In the genomic region with DNA sequence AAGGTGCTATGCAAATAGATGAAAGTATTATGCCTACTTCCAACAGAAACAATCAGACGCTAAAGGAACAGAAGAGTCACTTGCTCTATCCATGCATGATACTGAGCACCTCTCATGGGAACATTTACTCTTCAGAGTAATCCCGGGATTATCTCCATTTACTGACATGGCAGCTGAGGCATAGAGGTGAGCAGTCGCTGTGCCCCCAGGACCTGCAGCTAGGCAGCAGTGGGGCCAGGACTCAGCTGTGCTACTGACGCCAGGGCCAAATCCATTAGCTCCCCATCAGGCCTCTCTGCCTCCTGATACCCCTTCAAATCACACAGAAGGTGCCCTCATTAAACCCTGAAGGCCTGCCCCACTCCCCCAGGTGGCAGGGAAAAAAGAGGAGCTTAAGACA, we compare ENCODE assay signal across 20 cellular contexts. TPM values are rescaled to one million over a fixed set of nuclear protein-coding genes. Genes with fewer than 3 reads are reported as not detected.
DNase-seq lines count a peak whose midpoint lies in the region; ATAC-seq and TF ChIP-seq lines count a peak whose summit lies in the region.
"Had no signal": no experiment of that assay in that cellular context is flagged by ENCODE, and none has a peak within 500 bp of the region (broad histone marks: within the 10 kb centered on the region; RNA-seq: fewer than 3 reads in every experiment).

No MANE protein-coding gene starts in this region.

- H3K27me3 Mint-ChIP-seq in CD4-positive, CD25-positive, alpha-beta regulatory T cell = no peaks in the 10 kb centered on the region
- H3K27me3 Mint-ChIP-seq in neural progenitor cell (ENCODE audit: insufficient read depth, low read depth) = peaks cover 6% of the 10 kb centered on the region
- H3K27me3 Mint-ChIP-seq: T-cell had no signal

- H3K27ac Mint-ChIP-seq in CD4-positive, CD25-positive, alpha-beta regulatory T cell = peak overlapping the region in 2 of 3 donors; percentile 44 to 71
- H3K27ac Mint-ChIP-seq in neural progenitor cell = no peak overlapping the region
- H3K27ac Mint-ChIP-seq: T-cell had no signal

- H3K9me3 ChIP-seq in CD4-positive, CD25-positive, alpha-beta regulatory T cell (ENCODE audit: control insufficient read depth in 2 of 2, low read length in 2 of 2) = no peaks in the 10 kb centered on the region
- H3K9me3 ChIP-seq in Karpas-422 (ENCODE audit: low read length) (no peaks in the 10 kb centered on the region), neural progenitor cell (ENCODE audit: low read depth) (no peaks in the 10 kb centered on the region)
- H3K9me3 ChIP-seq: A549 had no signal

- H4K20me1 ChIP-seq in Karpas-422 (ENCODE audit: insufficient read depth, low read depth, low read length) (no peaks in the 10 kb centered on the region), neural progenitor cell (ENCODE audit: low read depth) (no peaks in the 10 kb centered on the region)

- peaks cover 10% of the 10 kb centered on the region for H3K36me3 Mint-ChIP-seq in CD4-positive, CD25-positive, alpha-beta regulatory T cell
- peaks cover 7% of the 10 kb centered on the region for H3K36me3 Mint-ChIP-seq in neural progenitor cell

- H2AFZ ChIP-seq in Karpas-422 (ENCODE audit: low read length) = no peak overlapping the region
- no peak overlapping the region for H2AFZ ChIP-seq in neural progenitor cell (replicated peaks)

- H3K4me2 ChIP-seq in Karpas-422 (ENCODE audit: low read depth, low read length, poor library complexity, severe bottlenecking) (peak overlapping the region; percentile 72), neural progenitor cell (peak overlapping the region; percentile 6)
- H3K4me2 ChIP-seq: A549 had no signal

- ATAC-seq in CD4-positive, CD25-positive, alpha-beta regulatory T cell (ENCODE audit: low read depth in 2 of 2) = no peak
- ATAC-seq in HG03039 (IDR thresholded peaks at IDR 0.05; ENCODE audit: unreplicated experiment) = no peak
- ATAC-seq: A549, PC-3, T-cell had no signal

- H3K4me1 Mint-ChIP-seq in CD4-positive, CD25-positive, alpha-beta regulatory T cell = peaks cover 5 to 9% (median 7%) of the 10 kb centered on the region in 4 donors
- H3K4me1 Mint-ChIP-seq in neural progenitor cell = peaks cover 17% of the 10 kb centered on the region

- H3K79me2 ChIP-seq in Karpas-422 (ENCODE audit: low read length) (peaks cover 45% of the 10 kb centered on the region), neural progenitor cell (ENCODE audit: low read depth) (no peaks in the 10 kb centered on the region)

- DNase-seq in CD4-positive, CD25-positive, alpha-beta regulatory T cell = no peak
- no peak for DNase-seq in Karpas-422
- DNase-seq in RWPE1 (ENCODE audit: low spot score) = no peak
- peak; percentile 24 for DNase-seq in neural progenitor cell (ENCODE audit: low spot score)
- DNase-seq in DMS153 treated with DMSO at 0.1 percent for 48 hours (lab: John Stamatoyannopoulos, UW; ENCODE audit: unreplicated experiment) = no peak
- DNase-seq in SHP77 (lab: John Stamatoyannopoulos, UW) = no peak
- DNase-seq: DMS53, HCEC 1CT, KG1, NCI-H1048, NCI-H1436 treated with DMSO at 0.1 percent for 48 hours, NCI-H2029 treated with DMSO at 0.1 percent for 48 hours, NCI-H226, NCI-H69, PC-3, T-cell had no signal

- H3K9me2 ChIP-seq in Karpas-422 (replicated peaks; ENCODE audit: insufficient read depth, low read length) = no peaks in the 10 kb centered on the region

- POLR2A ChIA-PET in RWPE1 (lab: Yijun Ruan, JAX; ENCODE audit: low non-redundant PET) = no interaction called here

- no peaks in the 10 kb centered on the region for H3K9me3 Mint-ChIP-seq in CD4-positive, CD25-positive, alpha-beta regulatory T cell
- H3K9me3 Mint-ChIP-seq in neural progenitor cell = no peaks in the 10 kb centered on the region
- H3K9me3 Mint-ChIP-seq: T-cell had no signal

- H3K4me3 Mint-ChIP-seq in CD4-positive, CD25-positive, alpha-beta regulatory T cell = no peak overlapping the region
- no peak overlapping the region for H3K4me3 Mint-ChIP-seq in neural progenitor cell
- H3K4me3 Mint-ChIP-seq: T-cell had no signal

- H3F3A ChIP-seq in neural progenitor cell (ENCODE audit: low read depth) = no peaks in the 10 kb centered on the region

- no peak overlapping the region for H3K27ac ChIP-seq in CD4-positive, CD25-positive, alpha-beta regulatory T cell (ENCODE audit: insufficient read depth, low read length, poor library complexity, severe bottlenecking)
- H3K27ac ChIP-seq in Karpas-422 (ENCODE audit: low read length) (peak overlapping the region; percentile 94), RWPE1 (peak overlapping the region; percentile 58), neural progenitor cell (no peak overlapping the region)
- H3K27ac ChIP-seq: A549, C4-2B, SK-N-MC had no signal

- H3K27me3 ChIP-seq in CD4-positive, CD25-positive, alpha-beta regulatory T cell (ENCODE audit: control insufficient read depth, insufficient read depth, low read length) = no peaks in the 10 kb centered on the region
- no peaks in the 10 kb centered on the region for H3K27me3 ChIP-seq in Karpas-422 (ENCODE audit: low read length)
- H3K27me3 ChIP-seq in neural progenitor cell = no peaks in the 10 kb centered on the region

- TF ChIP-seq CTCF in RWPE1 (conservative IDR thresholded peaks at IDR 0.05; ENCODE audit: low read depth) (no peak), neural progenitor cell (IDR thresholded peaks at IDR 0.05) (no peak)

- H3K4me1 ChIP-seq in CD4-positive, CD25-positive, alpha-beta regulatory T cell (ENCODE audit: control insufficient read depth, insufficient read depth, low read length, poor library complexity, severe bottlenecking) = no peaks in the 10 kb centered on the region
- H3K4me1 ChIP-seq in Karpas-422 (ENCODE audit: low read length) (peaks cover 46% of the 10 kb centered on the region), neural progenitor cell (peaks cover 8% of the 10 kb centered on the region)

- no peak overlapping the region for H3K4me3 ChIP-seq in CD4-positive, CD25-positive, alpha-beta regulatory T cell (ENCODE audit: low read depth, low read length)
- H3K4me3 ChIP-seq in Karpas-422 (ENCODE audit: low read length) = peak overlapping the region; percentile 25; the same call in 1 of the 2 replicates
- H3K4me3 ChIP-seq in neural progenitor cell = no peak overlapping the region
- H3K4me3 ChIP-seq: A549, SK-N-MC had no signal

- H3K9ac ChIP-seq in Karpas-422 (ENCODE audit: low read length) (peak overlapping the region; percentile 35), neural progenitor cell (no peak overlapping the region)

- H3K36me3 ChIP-seq in CD4-positive, CD25-positive, alpha-beta regulatory T cell (ENCODE audit: control insufficient read depth, insufficient read depth, low read length) = no peaks in the 10 kb centered on the region
- H3K36me3 ChIP-seq in Karpas-422 (ENCODE audit: insufficient read depth, low read length) (no peaks in the 10 kb centered on the region), neural progenitor cell (no peaks in the 10 kb centered on the region)

- CTCF ChIA-PET in RWPE1 (lab: Yijun Ruan, JAX) = no interaction called here

RNA-seq across cellular contexts. Expression of a gene that starts 51.9 kb away (rescaled TPM):
- 12.0 TPM for total RNA-seq in CD4-positive, CD25-positive, alpha-beta regulatory T cell
- 1 to 10 TPM; 3.2 to 4.5 (median 3.7) TPM for polyA plus RNA-seq in CD4-positive, CD25-positive, alpha-beta regulatory T cell
- total RNA-seq in Karpas-422 (2014; rRNA removed; shearing (Covaris generic); ENCODE audit: low replicate concordance) = 19.3 and 24.1 TPM in 2 replicates
- 12.3 and 15.5 TPM in 2 replicates for total RNA-seq in neural progenitor cell (ENCODE audit: low replicate concordance)

Comparison
In these comparisons a context has a peak if more than half of its experiments do, and no peak if none do; other contexts are left out.
1. H3K27ac ChIP-seq: peak in Karpas-422 (single experiment) and RWPE1 (single experiment); none in CD4-positive, CD25-positive, alpha-beta regulatory T cell (single experiment) and neural progenitor cell (single experiment).